In genomic region chr10:86376852-86377796, GRCh38 we compare ENCODE assay signal across 8 cellular contexts. TPM values are rescaled to one million over a fixed set of nuclear protein-coding genes. Genes with fewer than 3 reads are reported as not detected.
DNase-seq lines count a peak whose midpoint lies in the region; ATAC-seq and TF ChIP-seq lines count a peak whose summit lies in the region.

No MANE protein-coding gene starts in this region.

- H3K9me3 ChIP-seq in Caco-2, result no peaks in the 10 kb centered on the region
- no peaks in the 10 kb centered on the region for H3K9me3 ChIP-seq in tibial artery

- POLR2A ChIA-PET in Caco-2 (lab: Charles Lee), result no interaction called here

- no peak overlapping the region for H3K27ac Mint-ChIP-seq in Caco-2 (ENCODE audit: unreplicated experiment)
- no peak overlapping the region for H3K27ac Mint-ChIP-seq in activated T-helper 1 cell treated with anti-CD3 and anti-CD28 coated beads, Interleukin-12 subunit alpha, Interleukin-12 subunit beta, Interleukin-2, Interleukin-4 antibody, amounts not matched to agents 30 ng/mL and 10 ng/mL and 1 ng/mL, durations not matched to agents 14 hours and 24 hours and 36 hours

- H3K4me3 ChIP-seq in Caco-2 (ENCODE audit: low read depth, low read length) (no peak overlapping the region), tibial artery (peak overlapping the region in 1 of 2 donors; percentile 37)

- H3K36me3 Mint-ChIP-seq in Caco-2 (ENCODE audit: insufficient read depth, unreplicated experiment), result no peaks in the 10 kb centered on the region
- no peaks in the 10 kb centered on the region for H3K36me3 Mint-ChIP-seq in activated T-helper 1 cell treated with anti-CD3 and anti-CD28 coated beads, Interleukin-12 subunit alpha, Interleukin-12 subunit beta, Interleukin-2, Interleukin-4 antibody, amounts not matched to agents 30 ng/mL and 10 ng/mL and 1 ng/mL, durations not matched to agents 14 hours and 24 hours and 36 hours (ENCODE audit: low read depth)

- DNase-seq in Caco-2 (peak; percentile 71 to 94), fibroblast of the conjunctiva (ENCODE audit: low read depth) (peak; percentile 13), occipital lobe (lab: John Stamatoyannopoulos, UW) (peak; percentile 71), tibial artery (peak; percentile 57 to 78)
- DNase-seq in activated T-helper 1 cell treated with anti-CD3 and anti-CD28 coated beads, Interleukin-12 subunit alpha, Interleukin-12 subunit beta, Interleukin-2, Interleukin-4 antibody, amounts not matched to agents 30 ng/mL and 10 ng/mL and 1 ng/mL, durations not matched to agents 14 hours and 24 hours and 36 hours (ENCODE audit: low spot score), result peak; percentile 74

- H3K4me3 Mint-ChIP-seq in Caco-2 (ENCODE audit: unreplicated experiment), result no peak overlapping the region
- H3K4me3 Mint-ChIP-seq in activated T-helper 1 cell treated with anti-CD3 and anti-CD28 coated beads, Interleukin-12 subunit alpha, Interleukin-12 subunit beta, Interleukin-2, Interleukin-4 antibody, amounts not matched to agents 30 ng/mL and 10 ng/mL and 1 ng/mL, durations not matched to agents 14 hours and 24 hours and 36 hours, result no peak overlapping the region

- H3K27me3 ChIP-seq in Caco-2 (replicated peaks; ENCODE audit: control insufficient read depth, insufficient read depth, low read length) (no peaks in the 10 kb centered on the region), tibial artery (peaks cover 0 to 66% of the 10 kb centered on the region in 2 donors)

- H3K27ac ChIP-seq in tibial artery, result no peak overlapping the region

- CTCF ChIA-PET in Caco-2 (lab: Charles Lee), result no interaction called here

- no peaks in the 10 kb centered on the region for H3K36me3 ChIP-seq in Caco-2 (ENCODE audit: control insufficient read depth, insufficient read depth, low read length)
- no peaks in the 10 kb centered on the region for H3K36me3 ChIP-seq in tibial artery

- H3K4me1 Mint-ChIP-seq in Caco-2 (ENCODE audit: low read depth, unreplicated experiment), result no peaks in the 10 kb centered on the region
- H3K4me1 Mint-ChIP-seq in activated T-helper 1 cell treated with anti-CD3 and anti-CD28 coated beads, Interleukin-12 subunit alpha, Interleukin-12 subunit beta, Interleukin-2, Interleukin-4 antibody, amounts not matched to agents 30 ng/mL and 10 ng/mL and 1 ng/mL, durations not matched to agents 14 hours and 24 hours and 36 hours (ENCODE audit: low read depth), result no peaks in the 10 kb centered on the region

- peaks cover 4% of the 10 kb centered on the region; the same call in 1 of the 2 replicates for H3K4me1 ChIP-seq in Caco-2
- H3K4me1 ChIP-seq in tibial artery, result peaks cover 0 to 5% (median 4%) of the 10 kb centered on the region in 4 donors

- no peaks in the 10 kb centered on the region for H3K9me3 Mint-ChIP-seq in Caco-2 (ENCODE audit: unreplicated experiment)
- H3K9me3 Mint-ChIP-seq in activated T-helper 1 cell treated with anti-CD3 and anti-CD28 coated beads, Interleukin-12 subunit alpha, Interleukin-12 subunit beta, Interleukin-2, Interleukin-4 antibody, amounts not matched to agents 30 ng/mL and 10 ng/mL and 1 ng/mL, durations not matched to agents 14 hours and 24 hours and 36 hours, result no peaks in the 10 kb centered on the region

- TF ChIP-seq CTCF in Caco-2 (IDR thresholded peaks at IDR 0.05; ENCODE audit: insufficient read depth in 1 of 2, low read depth in 1 of 2, low read length in 1 of 2, severe bottlenecking in 1 of 2, unreplicated experiment in 1 of 2), result peak; percentile 81 to 98
- peak; percentile 98 to 99 for TF ChIP-seq CTCF in tibial artery (IDR thresholded peaks at IDR 0.05)

- H3K27me3 Mint-ChIP-seq in Caco-2 (ENCODE audit: insufficient read depth, unreplicated experiment), result peaks cover 13% of the 10 kb centered on the region
- peaks cover 31% of the 10 kb centered on the region for H3K27me3 Mint-ChIP-seq in activated T-helper 1 cell treated with anti-CD3 and anti-CD28 coated beads, Interleukin-12 subunit alpha, Interleukin-12 subunit beta, Interleukin-2, Interleukin-4 antibody, amounts not matched to agents 30 ng/mL and 10 ng/mL and 1 ng/mL, durations not matched to agents 14 hours and 24 hours and 36 hours (ENCODE audit: insufficient read depth)

- intact Hi-C loops in Caco-2 (cut with micrococcal nuclease; ENCODE audit: unreplicated experiment) (loop anchor here (1.0 to 10.0 kb wide), 8 partner anchors 28 to 1152 kb away; no protein-coding TSS in a partner anchor), tibial artery (cut with DNase I; ENCODE audit: low total_unique reads) (loop anchor here (2.0 to 5.0 kb wide), 2 partner anchors 830 to 1835 kb away; no protein-coding TSS in a partner anchor)
- intact Hi-C loops in activated T-helper 1 cell treated with anti-CD3 and anti-CD28 coated beads, Interleukin-12 subunit alpha, Interleukin-12 subunit beta, Interleukin-2, Interleukin-4 antibody, amounts not matched to agents 30 ng/mL and 10 ng/mL and 1 ng/mL, durations not matched to agents 14 hours and 24 hours and 36 hours (cut with micrococcal nuclease), result loop anchor here (1.0 to 5.0 kb wide), 7 partner anchors 115 to 1837 kb away; no protein-coding TSS in a partner anchor

- ATAC-seq in GM19395 (IDR thresholded peaks at IDR 0.05; ENCODE audit: unreplicated experiment) (peak; percentile 96), HG03442 (IDR thresholded peaks at IDR 0.05; ENCODE audit: unreplicated experiment) (peak; percentile 97)

- BruUV-seq in Caco-2 (replicated peaks; lab: Mats Ljungman, UMichigan), result no TSS peak

TF ChIP-seq in PFSK-1, 5 proteins besides CTCF, POLR2A, EP300 and RAD21:
- TF ChIP-seq FOXP2 (optimal IDR thresholded peaks at IDR 0.05; ENCODE audit: borderline replicate concordance, extremely low read depth, extremely low read length, insufficient read depth), result peak; percentile 66
- TF ChIP-seq POLR2AphosphoS5 (IDR thresholded peaks at IDR 0.05; ENCODE audit: low read depth, low read length), result no peak
TF ChIP-seq in PFSK-1: peak in this region for 1.

RNA-seq across cellular contexts. Expression of gene GRID1, which starts 10.5 kb away (rescaled TPM):
- 6.9 and 8.0 TPM in 2 replicates for total RNA-seq in Caco-2 (2022)
- polyA plus RNA-seq in PFSK-1 (2012; ENCODE audit: insufficient read length, low read depth), result not detected
- not detected in 2 replicates for total RNA-seq in activated T-helper 1 cell treated with anti-CD3 and anti-CD28 coated beads, Interleukin-12 subunit alpha, Interleukin-12 subunit beta, Interleukin-2, Interleukin-4 antibody, amounts not matched to agents 30 ng/mL and 10 ng/mL and 1 ng/mL, durations not matched to agents 14 hours and 24 hours and 36 hours
- 16.5 TPM for total RNA-seq in occipital lobe

Comparison
In these comparisons a context has a peak if more than half of its experiments do, and no peak if none do; other contexts are left out.
1. DNase-seq: peak in every context shown above with its lines; median percentile 82 in Caco-2; 74 in activated T-helper 1 cell treated with anti-CD3 and anti-CD28 coated beads, Interleukin-12 subunit alpha, Interleukin-12 subunit beta, Interleukin-2, Interleukin-4 antibody, amounts not matched to agents 30 ng/mL and 10 ng/mL and 1 ng/mL, durations not matched to agents 14 hours and 24 hours and 36 hours; 71 in occipital lobe; 68 in tibial artery; 13 in fibroblast of the conjunctiva.